Comparison of ENCODE assay signal across 1 cellular context in the genomic region with DNA sequence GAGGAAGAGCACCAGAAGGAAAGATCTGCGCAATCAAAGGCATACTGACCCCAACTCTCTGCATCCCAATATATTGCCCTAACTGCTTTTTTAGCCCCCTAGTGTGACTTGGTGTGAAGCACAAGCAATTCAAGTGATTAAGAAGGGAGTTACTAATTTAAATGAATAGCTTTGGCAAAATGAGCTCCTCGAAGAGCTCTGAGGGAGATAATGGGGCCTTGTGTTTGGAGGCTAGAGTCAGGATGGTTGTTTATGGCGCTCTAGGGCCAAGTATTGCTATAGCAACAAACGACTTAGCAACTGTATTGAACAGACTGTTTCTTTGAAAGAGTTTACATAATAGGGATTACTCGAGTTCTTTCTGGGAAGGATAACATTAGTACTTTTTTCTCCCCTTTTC.
TF ChIP-seq lines count a peak whose summit lies in the region.

No MANE protein-coding gene starts in this region.

TF ChIP-seq in neural cell, 6 proteins besides CTCF, POLR2A, EP300 and RAD21 (continued from another document):
- no peak for TF ChIP-seq TAF1 (IDR thresholded peaks at IDR 0.05; ENCODE audit: low read depth)
- TF ChIP-seq POLR2AphosphoS5 (IDR thresholded peaks at IDR 0.05) = no peak
- no peak for TF ChIP-seq EZH2 (IDR thresholded peaks at IDR 0.05; ENCODE audit: borderline replicate concordance, insufficient read depth, low read length, poor library complexity, severe bottlenecking)
- no peak for TF ChIP-seq SMC3 (conservative IDR thresholded peaks at IDR 0.05; ENCODE audit: poor library complexity)
